35 cellular contexts compared by ENCODE assay signal in the genomic region with DNA sequence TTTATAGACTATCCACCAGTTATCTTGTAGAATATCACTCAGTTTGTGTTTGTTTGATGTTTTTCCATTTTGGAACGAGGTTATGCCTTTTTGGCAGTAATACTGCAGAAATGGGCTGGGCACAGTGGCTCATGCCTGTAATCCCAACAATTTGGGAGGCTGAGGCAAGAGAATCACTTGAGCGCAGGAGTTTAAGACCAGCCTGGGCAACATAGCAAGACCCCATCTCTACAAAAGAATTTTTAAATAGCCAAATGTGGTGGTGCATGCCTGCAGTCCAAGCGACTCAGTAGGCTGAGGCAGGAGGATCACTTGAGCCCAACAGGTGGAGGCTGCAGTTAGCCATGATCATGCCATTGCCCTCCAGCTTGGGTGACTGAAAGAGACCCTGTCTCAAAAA. TPM values are rescaled to one million over a fixed set of nuclear protein-coding genes. Genes with fewer than 3 reads are reported as not detected.
"Had no signal": no experiment of that assay in that cellular context is flagged by ENCODE, and none has a peak within 500 bp of the region (broad histone marks: within the 10 kb centered on the region; RNA-seq: fewer than 3 reads in every experiment).

No MANE protein-coding gene starts in this region.

- H3K27me3 Mint-ChIP-seq: central memory CD8-positive, alpha-beta T cell; naive thymus-derived CD8-positive, alpha-beta T cell; stimulated activated memory B cell treated with anti-CD40 and anti-IgM and Interleukin-4, amounts not matched to agents 10 μg/mL and 1 μg/mL and 100 μg/mL, for 72 hours had no signal

- H3K27ac Mint-ChIP-seq: nephron progenitor cell; stimulated activated memory B cell treated with anti-CD40 and anti-IgM and Interleukin-4, amounts not matched to agents 10 μg/mL and 1 μg/mL and 100 μg/mL, for 72 hours had no signal

- H2AFZ ChIP-seq: hepatocyte, parathyroid adenoma had no signal

- H3K4me2 ChIP-seq: hepatocyte, smooth muscle cell had no signal

- H3K4me1 ChIP-seq: gastroesophageal sphincter, lower lobe of right lung, parathyroid adenoma, psoas muscle, testis, uterus had no signal

- H3K9me3 ChIP-seq: esophagus muscularis mucosa, gastroesophageal sphincter, heart left ventricle, lower lobe of right lung, psoas muscle, testis, tibial nerve, upper lobe of left lung, uterus had no signal

- ATAC-seq: foreskin keratinocyte; gastroesophageal sphincter; heart left ventricle; left ventricle myocardium superior; lower lobe of right lung; naive thymus-derived CD8-positive, alpha-beta T cell; psoas muscle; right cardiac atrium; stimulated activated memory B cell treated with anti-CD40 and anti-IgM and Interleukin-4, amounts not matched to agents 10 μg/mL and 1 μg/mL and 100 μg/mL, for 72 hours; stimulated activated naive CD8-positive, alpha-beta T cell treated with anti-CD3 and anti-CD28 coated beads, Interleukin-15, Interleukin-2, amounts not matched to agents 100 U/mL and 50 U/mL, for 24 hours had no signal

- H3K36me3 Mint-ChIP-seq: naive thymus-derived CD8-positive, alpha-beta T cell; stimulated activated memory B cell treated with anti-CD40 and anti-IgM and Interleukin-4, amounts not matched to agents 10 μg/mL and 1 μg/mL and 100 μg/mL, for 72 hours had no signal

- H3K36me3 ChIP-seq: esophagus muscularis mucosa, gastroesophageal sphincter, heart left ventricle, lower lobe of right lung, tibial nerve, upper lobe of left lung, uterus had no signal

- DNase-seq: dermis blood vessel endothelial cell; effector memory CD4-positive, alpha-beta T cell; foreskin keratinocyte; kidney glomerular epithelial cell; left ventricle myocardium superior; lower lobe of right lung; naive thymus-derived CD8-positive, alpha-beta T cell; nephron progenitor cell; occipital lobe; psoas muscle; stimulated activated CD4-positive, alpha-beta T cell treated with anti-CD3 and anti-CD28 coated beads, Interleukin-2, amount 100 ng/mL, for 24 hours; stimulated activated CD4-positive, alpha-beta T cell treated with anti-CD3 and anti-CD28 coated beads, Interleukin-4, amount 100 ng/mL, for 4 hours; stimulated activated naive CD8-positive, alpha-beta T cell treated with anti-CD3 and anti-CD28 coated beads, Interleukin-15, Interleukin-2, amounts not matched to agents 100 U/mL and 50 U/mL, for 24 hours; substantia nigra; testis; upper lobe of left lung; uterus had no signal

- H3K4me3 Mint-ChIP-seq: central memory CD8-positive, alpha-beta T cell; naive thymus-derived CD8-positive, alpha-beta T cell; nephron progenitor cell; stimulated activated memory B cell treated with anti-CD40 and anti-IgM and Interleukin-4, amounts not matched to agents 10 μg/mL and 1 μg/mL and 100 μg/mL, for 72 hours had no signal

- H3K9ac ChIP-seq: parathyroid adenoma had no signal

- H3K9me3 Mint-ChIP-seq: central memory CD8-positive, alpha-beta T cell; naive thymus-derived CD8-positive, alpha-beta T cell had no signal

- H3K4me3 ChIP-seq: coronary artery, esophagus muscularis mucosa, gastroesophageal sphincter, heart left ventricle, hepatocyte, lower lobe of right lung, psoas muscle, smooth muscle cell, testis, tibial nerve, upper lobe of left lung, uterus had no signal

- H3K79me2 ChIP-seq: hepatocyte, parathyroid adenoma had no signal

- FAIRE-seq: endothelial cell of umbilical vein, islet of Langerhans had no signal

- H3K27me3 ChIP-seq: esophagus muscularis mucosa, foreskin keratinocyte, gastroesophageal sphincter, heart left ventricle, hepatocyte, testis, tibial nerve, upper lobe of left lung, uterus had no signal

- H3K27ac ChIP-seq: coronary artery, esophagus muscularis mucosa, foreskin keratinocyte, gastroesophageal sphincter, heart left ventricle, hepatocyte, lower lobe of right lung, parathyroid adenoma, psoas muscle, testis, tibial nerve, upper lobe of left lung, uterus had no signal

RNA-seq across cellular contexts. Expression of gene B4GALNT4, which starts 22.8 kb away (rescaled TPM):
- total RNA-seq: mesenteric fat pad had no signal

RNA-seq across cellular contexts. Expression of gene IFITM5, which starts 47.2 kb away (rescaled TPM):
- total RNA-seq: dermis blood vessel endothelial cell; endothelial cell of umbilical vein; epithelial cell of proximal tubule; esophagus muscularis mucosa; foreskin keratinocyte; gastroesophageal sphincter; heart left ventricle; hepatocyte; left ventricle myocardium superior; lower lobe of right lung; mesenteric fat pad; myocyte; naive thymus-derived CD8-positive, alpha-beta T cell; occipital lobe; psoas muscle; renal cortical epithelial cell; right cardiac atrium; smooth muscle cell; testis; tibial nerve; upper lobe of left lung; uterus had no signal
- polyA plus RNA-seq: endothelial cell of umbilical vein; fibroblast of lung; foreskin keratinocyte; heart left ventricle; hepatocyte; naive thymus-derived CD8-positive, alpha-beta T cell; psoas muscle; right cardiac atrium; smooth muscle cell had no signal
